In the genomic region with DNA sequence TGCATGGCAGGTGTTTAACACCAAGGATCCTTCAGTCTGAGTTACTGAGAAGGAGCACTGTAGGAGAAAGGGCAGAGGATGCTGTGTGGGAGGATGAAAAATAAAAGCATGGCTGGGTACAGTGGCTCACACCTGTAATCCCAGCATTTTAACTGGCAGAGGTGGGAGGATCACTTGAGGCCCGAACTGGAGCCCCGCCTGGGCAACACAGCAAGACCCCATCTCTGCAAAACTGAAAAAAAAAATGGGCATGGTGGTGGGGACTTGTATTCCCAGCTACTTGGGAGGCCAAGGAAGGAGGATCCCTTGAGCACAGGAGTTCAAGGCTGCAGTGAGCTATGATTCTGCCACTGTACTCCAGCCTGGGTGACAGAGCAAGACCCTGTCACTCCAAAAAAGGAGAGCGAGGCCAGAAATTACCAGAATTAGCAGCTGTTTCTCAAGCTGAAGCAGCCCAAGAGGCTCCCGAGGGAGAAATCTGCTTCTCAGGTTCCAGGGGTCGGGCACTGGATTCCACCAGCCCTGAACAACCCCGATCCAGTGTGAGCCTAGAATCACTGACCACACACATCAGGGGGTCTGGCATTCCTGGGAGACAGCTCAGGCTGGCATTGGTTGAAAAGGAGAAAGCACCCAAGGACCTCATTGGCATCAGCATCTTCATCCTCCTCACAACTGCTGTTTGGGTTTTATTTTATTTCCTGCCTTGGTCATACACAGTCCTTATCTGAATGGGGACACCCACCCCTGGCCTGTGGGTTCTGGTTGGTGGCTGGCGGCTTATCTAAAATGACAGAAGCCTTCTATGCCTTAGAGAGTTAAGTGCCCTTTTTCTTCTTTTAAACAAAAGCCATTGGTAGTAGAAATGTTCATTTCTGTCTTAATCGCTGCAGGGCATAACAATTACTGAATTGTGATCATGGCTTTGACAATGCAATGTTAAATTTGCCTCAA, we compare ENCODE assay signal across 1 cellular context.
TF ChIP-seq lines count a peak whose summit lies in the region.

No MANE protein-coding gene starts in this region.

TF ChIP-seq in HEK293, 187 proteins besides CTCF, POLR2A, EP300 and RAD21 (continued from another document):
- TF ChIP-seq, protein P1, sequence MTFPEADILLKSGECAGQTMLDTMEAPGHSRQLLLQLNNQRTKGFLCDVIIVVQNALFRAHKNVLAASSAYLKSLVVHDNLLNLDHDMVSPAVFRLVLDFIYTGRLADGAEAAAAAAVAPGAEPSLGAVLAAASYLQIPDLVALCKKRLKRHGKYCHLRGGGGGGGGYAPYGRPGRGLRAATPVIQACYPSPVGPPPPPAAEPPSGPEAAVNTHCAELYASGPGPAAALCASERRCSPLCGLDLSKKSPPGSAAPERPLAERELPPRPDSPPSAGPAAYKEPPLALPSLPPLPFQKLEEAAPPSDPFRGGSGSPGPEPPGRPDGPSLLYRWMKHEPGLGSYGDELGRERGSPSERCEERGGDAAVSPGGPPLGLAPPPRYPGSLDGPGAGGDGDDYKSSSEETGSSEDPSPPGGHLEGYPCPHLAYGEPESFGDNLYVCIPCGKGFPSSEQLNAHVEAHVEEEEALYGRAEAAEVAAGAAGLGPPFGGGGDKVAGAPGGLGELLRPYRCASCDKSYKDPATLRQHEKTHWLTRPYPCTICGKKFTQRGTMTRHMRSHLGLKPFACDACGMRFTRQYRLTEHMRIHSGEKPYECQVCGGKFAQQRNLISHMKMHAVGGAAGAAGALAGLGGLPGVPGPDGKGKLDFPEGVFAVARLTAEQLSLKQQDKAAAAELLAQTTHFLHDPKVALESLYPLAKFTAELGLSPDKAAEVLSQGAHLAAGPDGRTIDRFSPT (tag by site-specific recombination; IDR thresholded peaks at IDR 0.05) = no peak
- TF ChIP-seq ZNF121 (tag by site-specific recombination; IDR thresholded peaks at IDR 0.05) (peak; percentile 48; the same call in 1 of the 2 replicates), HOXA7 (CRISPR knock-in tag; IDR thresholded peaks at IDR 0.05; ENCODE audit: borderline replicate concordance) (no peak), ZBTB26 (tag by site-specific recombination; optimal IDR thresholded peaks at IDR 0.05) (no peak), ZNF555 (tag by site-specific recombination; conservative IDR thresholded peaks at IDR 0.05) (no peak)
